Comparison of ENCODE assay signal across 2 cellular contexts in genomic region chr13:111541752-111542529, GRCh38.
TF ChIP-seq lines count a peak whose summit lies in the region.

No MANE protein-coding gene starts in this region.

TF ChIP-seq in liver, 16 proteins besides CTCF, POLR2A, EP300 and RAD21 (continued from another document):
- TF ChIP-seq, protein P1, sequence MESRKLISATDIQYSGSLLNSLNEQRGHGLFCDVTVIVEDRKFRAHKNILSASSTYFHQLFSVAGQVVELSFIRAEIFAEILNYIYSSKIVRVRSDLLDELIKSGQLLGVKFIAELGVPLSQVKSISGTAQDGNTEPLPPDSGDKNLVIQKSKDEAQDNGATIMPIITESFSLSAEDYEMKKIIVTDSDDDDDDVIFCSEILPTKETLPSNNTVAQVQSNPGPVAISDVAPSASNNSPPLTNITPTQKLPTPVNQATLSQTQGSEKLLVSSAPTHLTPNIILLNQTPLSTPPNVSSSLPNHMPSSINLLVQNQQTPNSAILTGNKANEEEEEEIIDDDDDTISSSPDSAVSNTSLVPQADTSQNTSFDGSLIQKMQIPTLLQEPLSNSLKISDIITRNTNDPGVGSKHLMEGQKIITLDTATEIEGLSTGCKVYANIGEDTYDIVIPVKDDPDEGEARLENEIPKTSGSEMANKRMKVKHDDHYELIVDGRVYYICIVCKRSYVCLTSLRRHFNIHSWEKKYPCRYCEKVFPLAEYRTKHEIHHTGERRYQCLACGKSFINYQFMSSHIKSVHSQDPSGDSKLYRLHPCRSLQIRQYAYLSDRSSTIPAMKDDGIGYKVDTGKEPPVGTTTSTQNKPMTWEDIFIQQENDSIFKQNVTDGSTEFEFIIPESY (IDR thresholded peaks at IDR 0.05): no peak

TF ChIP-seq in HepG2, 621 proteins besides CTCF, POLR2A, EP300 and RAD21 (continued from another document):
- TF ChIP-seq ZNF253 (CRISPR knock-in tag; IDR thresholded peaks at IDR 0.05; ENCODE audit: borderline replicate concordance) (no peak), GATA4 (IDR thresholded peaks at IDR 0.05; ENCODE audit: borderline replicate concordance, low read depth) (no peak)
